Comparison of ENCODE assay signal across 8 cellular contexts in genomic region chr7:100158229-100159098, GRCh38. TPM values are rescaled to one million over a fixed set of nuclear protein-coding genes. Genes with fewer than 3 reads are reported as not detected.
DNase-seq lines count a peak whose midpoint lies in the region; ATAC-seq, FAIRE-seq and TF ChIP-seq lines count a peak whose summit lies in the region.

TSS of gene TRAPPC14 (minus strand) at chr7:100158723. CDS start at chr7:100158499, 224 bp downstream.

- FAIRE-seq in RCC 7860 (lab: Jason Lieb, UNC): no peak

- no peak for TF ChIP-seq EP300 in esophagus muscularis mucosa (IDR thresholded peaks at IDR 0.05)

- H3K4me1 ChIP-seq in KMS-11 (ENCODE audit: low read depth, poor library complexity, severe bottlenecking): peaks cover 17% of the 10 kb centered on the region
- peaks cover 17 to 51% (median 26%) of the 10 kb centered on the region in 4 donors for H3K4me1 ChIP-seq in esophagus muscularis mucosa
- H3K4me1 ChIP-seq in muscle layer of colon (ENCODE audit: insufficient read depth, low read length): peaks cover 11% of the 10 kb centered on the region

- TF ChIP-seq POLR2A in esophagus muscularis mucosa (IDR thresholded peaks at IDR 0.05; ENCODE audit: low read depth): no peak

- no peaks in the 10 kb centered on the region for H3K9me3 ChIP-seq in esophagus muscularis mucosa
- no peaks in the 10 kb centered on the region for H3K9me3 ChIP-seq in muscle layer of colon (ENCODE audit: low read length)

- TF ChIP-seq CTCF in KMS-11 (conservative IDR thresholded peaks at IDR 0.05; ENCODE audit: low read depth, low read length) (no peak), esophagus muscularis mucosa (IDR thresholded peaks at IDR 0.05) (peak in 1 of 3 experiments; percentile 6)

- peaks cover 31% of the 10 kb centered on the region for H3K27me3 ChIP-seq in KMS-11 (ENCODE audit: insufficient read depth, low read depth)
- no peaks in the 10 kb centered on the region for H3K27me3 ChIP-seq in esophagus muscularis mucosa
- H3K27me3 ChIP-seq in muscle layer of colon (ENCODE audit: control insufficient read depth in 1 of 2, insufficient read depth in 2 of 2, low read length in 2 of 2): no peaks in the 10 kb centered on the region

- peak within 1 kb of the TSS; percentile 91 for H2AFZ ChIP-seq in KMS-11 (ENCODE audit: low read depth)

- H3K27ac ChIP-seq in KMS-11 (no peak within 1 kb of the TSS), esophagus muscularis mucosa (replicated peaks in 1 of 4) (peak within 1 kb of the TSS; percentile 77 to 89 (median 83)), muscle layer of colon (ENCODE audit: low read depth, low read length) (peak within 1 kb of the TSS; percentile 82)

- H3K4me3 ChIP-seq in KMS-11 (IDR thresholded peaks at IDR 0.05; ENCODE audit: insufficient read depth, low read depth, low read length) (no peak within 1 kb of the TSS), esophagus muscularis mucosa (peak within 1 kb of the TSS; percentile 84 to 97 (median 92)), muscle layer of colon (ENCODE audit: low read depth in 1 of 2, low read length in 2 of 2) (peak within 1 kb of the TSS; percentile 71 to 91)

- no peaks in the 10 kb centered on the region; the same call in 1 of the 2 replicates for H3K36me3 ChIP-seq in KMS-11 (ENCODE audit: insufficient read depth)
- peaks cover 16 to 36% (median 35%) of the 10 kb centered on the region in 4 donors for H3K36me3 ChIP-seq in esophagus muscularis mucosa
- H3K36me3 ChIP-seq in muscle layer of colon (ENCODE audit: insufficient read depth, low read length): peaks cover 24% of the 10 kb centered on the region

- H3K4me2 ChIP-seq in KMS-11: peak within 1 kb of the TSS; percentile 90

- ATAC-seq in GM21619 (IDR thresholded peaks at IDR 0.05; ENCODE audit: unreplicated experiment): peak; percentile 70

- H3K79me2 ChIP-seq in KMS-11 (ENCODE audit: insufficient read depth, low read depth): no peaks in the 10 kb centered on the region; the same call in 1 of the 2 replicates

- H3K9ac ChIP-seq in KMS-11: peak within 1 kb of the TSS; percentile 41
- peak within 1 kb of the TSS; percentile 56 for H3K9ac ChIP-seq in muscle layer of colon (ENCODE audit: low read length)

- intact Hi-C loops in esophagus muscularis mucosa (cut with DNase I): no loop called here

- H4K20me1 ChIP-seq in KMS-11 (ENCODE audit: insufficient read depth): no peaks in the 10 kb centered on the region

- 3% methylated on average over 24 of the region's 87 CpGs for WGBS in esophagus muscularis mucosa

- DNase-seq in D341Med (ENCODE audit: low spot score) (peak; percentile 98), RCC 7860 (ENCODE audit: low spot score) (peak; percentile 80), esophagus muscularis mucosa (ENCODE audit: extremely low spot score) (peak; percentile 99)
- peak; percentile 94 to 96 for DNase-seq in activated T-cell treated with anti-CD3 and anti-CD28 coated beads, Interleukin-2, amount 50 U/mL, for 48 hours
- peak; percentile 81 to 89 for DNase-seq in stimulated activated CD8-positive, alpha-beta memory T cell treated with anti-CD3 and anti-CD28 coated beads, Interleukin-7, amount 100 ng/mL, for 1 hour (ENCODE audit: low read depth in 2 of 2)

RNA-seq across cellular contexts. Expression of gene TRAPPC14, which starts in this region (rescaled TPM):
- 1 to 10 TPM; 5.5 to 8.8 (median 6.8) TPM for total RNA-seq in esophagus muscularis mucosa
